13 cellular contexts compared by ENCODE assay signal in the genomic region with DNA sequence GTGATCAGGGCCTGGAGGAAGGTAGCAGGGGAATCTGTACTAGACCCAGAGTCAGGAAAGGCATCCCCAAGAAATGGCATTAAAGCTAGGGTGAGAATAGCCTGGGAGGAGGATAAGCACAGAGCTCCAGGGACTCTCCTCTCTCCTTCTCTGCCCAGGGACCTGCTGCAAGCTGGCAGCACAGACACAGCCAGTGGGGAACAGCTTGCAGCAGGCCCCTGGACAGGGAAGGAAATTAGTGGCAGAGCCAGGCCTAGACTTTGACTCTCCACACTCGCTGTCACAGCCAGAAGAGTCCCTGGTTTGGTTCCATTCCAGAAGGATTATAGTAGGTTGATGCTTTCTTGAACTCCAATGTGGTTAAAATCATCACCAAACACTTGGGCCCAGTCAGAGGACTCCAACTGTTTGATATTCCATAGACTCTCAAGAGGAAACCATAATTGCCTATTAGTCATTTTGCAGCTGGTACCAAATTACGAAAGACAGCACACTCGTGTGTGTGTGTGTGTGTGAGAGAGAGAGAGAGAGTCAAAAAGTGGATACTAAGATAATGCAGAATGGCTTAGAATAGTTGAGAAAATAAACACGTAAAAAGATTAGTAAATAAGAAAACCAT.
DNase-seq lines count a peak whose midpoint lies in the region; ATAC-seq and TF ChIP-seq lines count a peak whose summit lies in the region.
"Had no signal": no experiment of that assay in that cellular context is flagged by ENCODE, and none has a peak within 500 bp of the region (broad histone marks: within the 10 kb centered on the region; RNA-seq: fewer than 3 reads in every experiment).

No MANE protein-coding gene starts in this region.

- DNase-seq in AG09319 (ENCODE audit: extremely low read depth, low read depth) (peak; percentile 77), HS-5 (ENCODE audit: low read depth) (peak; percentile 55), NCI-H69 (lab: John Stamatoyannopoulos, UW) (peak; percentile 93), fibroblast of gingiva (ENCODE audit: low read depth) (peak; percentile 84)
- DNase-seq in stimulated activated CD4-positive, alpha-beta T cell treated with anti-CD3 and anti-CD28 coated beads, Interleukin-12 subunit alpha, Interleukin-12 subunit beta, amount 100 ng/mL, for 4 hours = no peak
- DNase-seq in naive thymus-derived CD8-positive, alpha-beta T cell = no peak
- no peak for DNase-seq in stimulated activated effector memory CD8-positive, alpha-beta T cell treated with anti-CD3 and anti-CD28 coated beads, Interleukin-12 subunit alpha, Interleukin-12 subunit beta, amount 100 ng/mL, for 72 hours (ENCODE audit: low spot score in 2 of 2)
- DNase-seq: activated CD4-positive, alpha-beta T cell treated with anti-CD3 and anti-CD28 coated beads for 4 hours; activated naive CD8-positive, alpha-beta T cell treated with anti-CD3 and anti-CD28 coated beads, Interleukin-2, amount 10 ng/mL, durations not matched to agents 7 days and 5 days; esophagus squamous epithelium; Right ventricle myocardium superior; sigmoid colon had no signal

- H3K4me1 Mint-ChIP-seq in naive thymus-derived CD8-positive, alpha-beta T cell = no peaks in the 10 kb centered on the region
- H3K4me1 Mint-ChIP-seq in stimulated activated effector memory CD8-positive, alpha-beta T cell treated with anti-CD3 and anti-CD28 coated beads, Interleukin-12 subunit alpha, Interleukin-12 subunit beta, amount 100 ng/mL, for 72 hours = no peaks in the 10 kb centered on the region
- H3K4me1 Mint-ChIP-seq: activated naive CD8-positive, alpha-beta T cell treated with anti-CD3 and anti-CD28 coated beads, Interleukin-2, amount 10 ng/mL, durations not matched to agents 7 days and 5 days had no signal

- no peak for ATAC-seq in HG02884 (IDR thresholded peaks at IDR 0.05; ENCODE audit: unreplicated experiment)
- ATAC-seq in naive thymus-derived CD8-positive, alpha-beta T cell = no peak
- ATAC-seq in stimulated activated effector memory CD8-positive, alpha-beta T cell treated with anti-CD3 and anti-CD28 coated beads, Interleukin-12 subunit alpha, Interleukin-12 subunit beta, amount 100 ng/mL, for 72 hours = no peak

- no peak for TF ChIP-seq CTCF in AG09319 (IDR thresholded peaks at IDR 0.05; ENCODE audit: low read depth, low read length)

- H3K4me3 Mint-ChIP-seq in naive thymus-derived CD8-positive, alpha-beta T cell = no peak overlapping the region
- H3K4me3 Mint-ChIP-seq in stimulated activated effector memory CD8-positive, alpha-beta T cell treated with anti-CD3 and anti-CD28 coated beads, Interleukin-12 subunit alpha, Interleukin-12 subunit beta, amount 100 ng/mL, for 72 hours = no peak overlapping the region
- H3K4me3 Mint-ChIP-seq: activated naive CD8-positive, alpha-beta T cell treated with anti-CD3 and anti-CD28 coated beads, Interleukin-2, amount 10 ng/mL, durations not matched to agents 7 days and 5 days had no signal

- peaks cover 0 to 6% (median 0%) of the 10 kb centered on the region in 9 donors for H3K9me3 Mint-ChIP-seq in naive thymus-derived CD8-positive, alpha-beta T cell
- no peaks in the 10 kb centered on the region for H3K9me3 Mint-ChIP-seq in stimulated activated effector memory CD8-positive, alpha-beta T cell treated with anti-CD3 and anti-CD28 coated beads, Interleukin-12 subunit alpha, Interleukin-12 subunit beta, amount 100 ng/mL, for 72 hours
- H3K9me3 Mint-ChIP-seq: activated naive CD8-positive, alpha-beta T cell treated with anti-CD3 and anti-CD28 coated beads, Interleukin-2, amount 10 ng/mL, durations not matched to agents 7 days and 5 days had no signal

- no peak overlapping the region for H3K27ac Mint-ChIP-seq in naive thymus-derived CD8-positive, alpha-beta T cell
- no peak overlapping the region for H3K27ac Mint-ChIP-seq in stimulated activated effector memory CD8-positive, alpha-beta T cell treated with anti-CD3 and anti-CD28 coated beads, Interleukin-12 subunit alpha, Interleukin-12 subunit beta, amount 100 ng/mL, for 72 hours
- H3K27ac Mint-ChIP-seq: activated naive CD8-positive, alpha-beta T cell treated with anti-CD3 and anti-CD28 coated beads, Interleukin-2, amount 10 ng/mL, durations not matched to agents 7 days and 5 days had no signal

- POLR2A ChIA-PET in naive thymus-derived CD8-positive, alpha-beta T cell (lab: Charles Lee) = no interaction called here

- H3K36me3 Mint-ChIP-seq in naive thymus-derived CD8-positive, alpha-beta T cell = no peaks in the 10 kb centered on the region
- H3K36me3 Mint-ChIP-seq in stimulated activated effector memory CD8-positive, alpha-beta T cell treated with anti-CD3 and anti-CD28 coated beads, Interleukin-12 subunit alpha, Interleukin-12 subunit beta, amount 100 ng/mL, for 72 hours = no peaks in the 10 kb centered on the region
- H3K36me3 Mint-ChIP-seq: activated naive CD8-positive, alpha-beta T cell treated with anti-CD3 and anti-CD28 coated beads, Interleukin-2, amount 10 ng/mL, durations not matched to agents 7 days and 5 days had no signal

- H3K27me3 Mint-ChIP-seq in naive thymus-derived CD8-positive, alpha-beta T cell = peaks cover 0 to 5% (median 2%) of the 10 kb centered on the region in 5 donors

Comparison
In these comparisons a context has a peak if more than half of its experiments do, and no peak if none do; other contexts are left out.
1. DNase-seq: peak in AG09319 (single experiment), HS-5 (single experiment), NCI-H69 (single experiment) and fibroblast of gingiva (single experiment); none in stimulated activated CD4-positive, alpha-beta T cell treated with anti-CD3 and anti-CD28 coated beads, Interleukin-12 subunit alpha, Interleukin-12 subunit beta, amount 100 ng/mL, for 4 hours (single experiment), naive thymus-derived CD8-positive, alpha-beta T cell (0 of 10) and stimulated activated effector memory CD8-positive, alpha-beta T cell treated with anti-CD3 and anti-CD28 coated beads, Interleukin-12 subunit alpha, Interleukin-12 subunit beta, amount 100 ng/mL, for 72 hours (0 of 2).